In genomic region chr6:32984639-32985389, GRCh38 we compare ENCODE assay signal across 8 cellular contexts. TPM values are rescaled to one million over a fixed set of nuclear protein-coding genes. Genes with fewer than 3 reads are reported as not detected.
DNase-seq lines count a peak whose midpoint lies in the region; ATAC-seq and TF ChIP-seq lines count a peak whose summit lies in the region.

No MANE protein-coding gene starts in this region.

- no peaks in the 10 kb centered on the region for H3K27me3 Mint-ChIP-seq in dendritic cell treated with granulocyte-macrophage colony-stimulating factor and Interleukin-4, amounts not matched to agents 40 ng/mL and 50 ng/mL, for 4 days

- H3K9me3 ChIP-seq in lower lobe of right lung = no peaks in the 10 kb centered on the region

- TF ChIP-seq CTCF in HL-60 (IDR thresholded peaks at IDR 0.05; ENCODE audit: insufficient read depth, low read length) (peak; percentile 66), lower lobe of right lung (IDR thresholded peaks at IDR 0.05) (peak; percentile 90)

- intact Hi-C loops in dendritic cell treated with granulocyte-macrophage colony-stimulating factor and Interleukin-4, amounts not matched to agents 40 ng/mL and 50 ng/mL, for 4 days (cut with micrococcal nuclease) = loop anchor here (1.0 kb wide), 2 partner anchors 52 to 100 kb away; no protein-coding TSS in a partner anchor
- intact Hi-C loops in lower lobe of right lung (cut with DNase I) = loop anchor here (10.0 kb wide), 2 partner anchors 50 to 100 kb away; no protein-coding TSS in a partner anchor

- peaks cover 9% of the 10 kb centered on the region for H3K4me1 ChIP-seq in lower lobe of right lung

- H3K36me3 ChIP-seq in lower lobe of right lung = peaks cover 22% of the 10 kb centered on the region

- ATAC-seq in lower lobe of right lung = peak; percentile 91 to 93

- no peaks in the 10 kb centered on the region for H3K9me3 Mint-ChIP-seq in dendritic cell treated with granulocyte-macrophage colony-stimulating factor and Interleukin-4, amounts not matched to agents 40 ng/mL and 50 ng/mL, for 4 days

- H3K4me1 Mint-ChIP-seq in dendritic cell treated with granulocyte-macrophage colony-stimulating factor and Interleukin-4, amounts not matched to agents 40 ng/mL and 50 ng/mL, for 4 days (ENCODE audit: low read depth) = peaks cover 43% of the 10 kb centered on the region

- H3K4me3 Mint-ChIP-seq in dendritic cell treated with granulocyte-macrophage colony-stimulating factor and Interleukin-4, amounts not matched to agents 40 ng/mL and 50 ng/mL, for 4 days = no peak overlapping the region

- DNase-seq in GF-D8 (lab: John Stamatoyannopoulos, UW) (peak; percentile 56), HL-60 (ENCODE audit: low read depth in 1 of 2, low spot score in 1 of 2) (peak; percentile 52 to 87), NCI-H774 (lab: John Stamatoyannopoulos, UW) (peak; percentile 87), lower lobe of right lung (peak; percentile 95), HPDE6-E6E7 (ENCODE audit: extremely low spot score) (no peak)
- DNase-seq in activated CD4-positive, alpha-beta T cell treated with anti-CD3 and anti-CD28 coated beads, Interleukin-2, amount 50 U/mL, for 1 hour = peak; percentile 94
- peak; percentile 92 for DNase-seq in stimulated activated CD8-positive, alpha-beta memory T cell treated with anti-CD3 and anti-CD28 coated beads, Interleukin-15, amount 100 ng/mL, for 1 hour (ENCODE audit: low read depth)

- peak overlapping the region; percentile 43 for H3K27ac Mint-ChIP-seq in dendritic cell treated with granulocyte-macrophage colony-stimulating factor and Interleukin-4, amounts not matched to agents 40 ng/mL and 50 ng/mL, for 4 days

- peaks cover 28% of the 10 kb centered on the region for H3K36me3 Mint-ChIP-seq in dendritic cell treated with granulocyte-macrophage colony-stimulating factor and Interleukin-4, amounts not matched to agents 40 ng/mL and 50 ng/mL, for 4 days (ENCODE audit: low read depth)

- H3K27ac ChIP-seq in HL-60 (replicated peaks) (no peak overlapping the region), lower lobe of right lung (no peak overlapping the region)

- H3K27me3 ChIP-seq in HL-60 (ENCODE audit: insufficient read depth, poor library complexity, severe bottlenecking) = no peaks in the 10 kb centered on the region
- no peaks in the 10 kb centered on the region for H3K27me3 ChIP-seq in lower lobe of right lung (ENCODE audit: low read depth)

- H3K4me3 ChIP-seq in HL-60 (replicated peaks; ENCODE audit: insufficient read depth, low read length) (no peak overlapping the region), lower lobe of right lung (no peak overlapping the region)

RNA-seq across cellular contexts. Expression of gene BRD2, which starts 16.4 kb away (rescaled TPM):
- total RNA-seq in lower lobe of right lung = 173 TPM

RNA-seq across cellular contexts. Expression of gene HLA-DOA, which starts 24.6 kb away (rescaled TPM):
- total RNA-seq in lower lobe of right lung = 31.2 TPM

RNA-seq across cellular contexts. Expression of gene HLA-DMA, which starts 31.9 kb away (rescaled TPM):
- 283 TPM for total RNA-seq in lower lobe of right lung

RNA-seq across cellular contexts. Expression of gene HLA-DMB, which starts 44.0 kb away (rescaled TPM):
- 208 TPM for total RNA-seq in lower lobe of right lung
